In the genomic region with DNA sequence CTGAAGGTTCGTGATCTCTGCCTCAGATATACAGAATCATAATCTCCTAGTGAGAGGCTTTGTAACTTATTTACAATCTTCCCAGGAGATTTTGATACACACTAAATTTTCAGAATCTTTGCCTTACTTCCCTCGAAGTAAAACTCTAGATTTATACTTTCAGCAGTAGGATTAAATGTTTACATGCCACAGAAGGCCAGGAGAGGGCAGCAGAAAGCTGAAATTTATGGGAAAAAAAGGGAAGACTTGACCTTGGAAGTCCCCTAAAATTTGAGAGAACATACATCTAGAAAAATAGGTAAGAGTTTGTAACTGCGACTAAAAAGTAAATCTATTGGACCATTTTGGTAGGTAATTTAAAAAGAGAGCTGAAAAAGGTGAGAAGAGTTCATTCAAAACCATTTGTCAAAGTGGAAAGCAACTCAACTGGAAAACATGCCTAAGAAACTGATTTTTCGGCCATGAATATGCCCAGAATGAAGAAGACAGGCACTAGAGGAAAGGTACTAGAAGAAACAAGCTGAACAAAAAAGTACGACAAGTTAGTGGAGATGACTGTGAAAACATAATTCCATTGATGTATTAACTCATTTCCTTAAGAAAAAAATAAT, we compare ENCODE assay signal across 8 cellular contexts.
DNase-seq lines count a peak whose midpoint lies in the region; ATAC-seq and TF ChIP-seq lines count a peak whose summit lies in the region.

No MANE protein-coding gene starts in this region.

- TF ChIP-seq CTCF in VCaP (conservative IDR thresholded peaks at IDR 0.05), result peak; percentile 77

- no peak overlapping the region for H3K27ac ChIP-seq in VCaP

- no peaks in the 10 kb centered on the region for H3K36me3 Mint-ChIP-seq in T-helper 2 cell treated with Interferon-gamma antibody and Interleukin-4, amounts not matched to agents 5 μg/mL and 100 μg/mL, for 36 hours (ENCODE audit: low read depth)

- ATAC-seq in HG03354 (IDR thresholded peaks at IDR 0.05; ENCODE audit: poor library complexity, severe bottlenecking, unreplicated experiment), result no peak

- no peak overlapping the region for H3K4me3 Mint-ChIP-seq in T-helper 2 cell treated with Interferon-gamma antibody and Interleukin-4, amounts not matched to agents 5 μg/mL and 100 μg/mL, for 36 hours

- no peaks in the 10 kb centered on the region for H3K4me1 Mint-ChIP-seq in T-helper 2 cell treated with Interferon-gamma antibody and Interleukin-4, amounts not matched to agents 5 μg/mL and 100 μg/mL, for 36 hours (ENCODE audit: low read depth)

- H3K4me3 ChIP-seq in Jurkat, Clone E6-1 (ENCODE audit: low read length), result no peak overlapping the region

- H3K27ac Mint-ChIP-seq in T-helper 2 cell treated with Interferon-gamma antibody and Interleukin-4, amounts not matched to agents 5 μg/mL and 100 μg/mL, for 36 hours, result no peak overlapping the region

- no peaks in the 10 kb centered on the region for H3K27me3 Mint-ChIP-seq in T-helper 2 cell treated with Interferon-gamma antibody and Interleukin-4, amounts not matched to agents 5 μg/mL and 100 μg/mL, for 36 hours (ENCODE audit: low read depth)

- peaks cover 5% of the 10 kb centered on the region for H3K9me3 Mint-ChIP-seq in T-helper 2 cell treated with Interferon-gamma antibody and Interleukin-4, amounts not matched to agents 5 μg/mL and 100 μg/mL, for 36 hours

- DNase-seq in Daoy (ENCODE audit: low read depth) (peak; percentile 17), kidney tubule cell (ENCODE audit: low spot score) (peak; percentile 29), AG20443 (ENCODE audit: low spot score) (no peak), GM19240 (ENCODE audit: insufficient read length, low spot score) (no peak)
- DNase-seq in Jurkat, Clone E6-1 (ENCODE audit: low read depth, low spot score), result peak; percentile 8
- no peak for DNase-seq in T-helper 2 cell treated with Interferon-gamma antibody and Interleukin-4, amounts not matched to agents 5 μg/mL and 100 μg/mL, for 36 hours (ENCODE audit: low spot score)

Comparison
In these comparisons a context has a peak if more than half of its experiments do, and no peak if none do; other contexts are left out.
1. DNase-seq: peak in Daoy (single experiment), Jurkat, Clone E6-1 (single experiment) and kidney tubule cell (single experiment); none in AG20443 (single experiment), GM19240 (single experiment) and T-helper 2 cell treated with Interferon-gamma antibody and Interleukin-4, amounts not matched to agents 5 μg/mL and 100 μg/mL, for 36 hours (single experiment).